28 cellular contexts compared by ENCODE assay signal in the genomic region with DNA sequence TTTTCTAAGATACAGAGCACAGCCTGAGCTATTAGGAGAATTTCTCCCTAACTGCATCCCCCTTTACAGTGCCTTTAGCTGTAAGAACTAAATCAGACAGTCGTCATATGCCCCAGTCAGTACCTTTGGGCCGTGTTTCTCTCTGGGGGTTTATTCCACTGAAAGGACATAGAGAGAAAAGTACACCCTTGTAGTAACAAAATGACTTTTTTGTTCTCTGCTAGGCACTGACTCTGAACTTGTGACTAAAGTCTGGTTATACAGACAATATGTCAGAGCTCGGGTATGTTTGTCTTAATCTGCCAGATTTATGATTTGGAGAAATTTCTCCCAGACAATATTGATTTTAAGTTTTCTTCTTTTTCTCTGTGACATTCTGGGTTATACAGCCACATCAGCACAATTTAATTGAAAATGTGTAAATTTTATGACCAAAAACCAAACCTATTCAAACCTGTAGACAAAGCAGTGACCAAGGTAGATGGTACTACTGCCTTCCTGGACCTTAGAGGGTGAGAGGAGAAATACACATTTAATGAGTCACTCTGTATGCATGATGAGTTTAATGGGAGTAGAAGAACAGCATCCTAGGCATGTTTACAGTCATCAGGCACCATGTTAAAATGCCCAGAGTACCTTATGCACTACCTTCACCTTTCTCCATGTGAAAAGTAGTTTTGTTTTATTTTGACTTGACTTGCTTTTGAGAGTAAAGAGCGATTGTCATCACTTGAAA.
DNase-seq lines count a peak whose midpoint lies in the region; ATAC-seq, FAIRE-seq and TF ChIP-seq lines count a peak whose summit lies in the region.
"Had no signal": no experiment of that assay in that cellular context is flagged by ENCODE, and none has a peak within 500 bp of the region (broad histone marks: within the 10 kb centered on the region; RNA-seq: fewer than 3 reads in every experiment).

No MANE protein-coding gene starts in this region.

- H3K4me2 ChIP-seq in HepG2 (ENCODE audit: low read depth, low read length) = no peak overlapping the region

- H3K36me3 ChIP-seq in HepG2 (replicated peaks in 1 of 2; ENCODE audit: control insufficient read depth in 1 of 2, insufficient read depth in 2 of 2, low read length in 2 of 2) (no peaks in the 10 kb centered on the region), right lobe of liver (no peaks in the 10 kb centered on the region), gastroesophageal sphincter (no peaks in the 10 kb centered on the region)
- H3K36me3 ChIP-seq: cardiac muscle cell, spleen, uterus had no signal

- no peak overlapping the region for H3K27ac ChIP-seq in HepG2 (ENCODE audit: extremely low read length, insufficient read depth, low read length)
- H3K27ac ChIP-seq in right lobe of liver = no peak overlapping the region
- H3K27ac ChIP-seq in gastroesophageal sphincter = no peak overlapping the region
- H3K27ac ChIP-seq: cardiac muscle cell, SK-N-MC, spleen, uterus had no signal

- H2AFZ ChIP-seq in HepG2 (ENCODE audit: low read length) = no peak overlapping the region

- no peak for TF ChIP-seq CTCF in HepG2 (CRISPR knock-in tag; IDR thresholded peaks at IDR 0.05)
- no peak for TF ChIP-seq CTCF in right lobe of liver (IDR thresholded peaks at IDR 0.05)
- no peak for TF ChIP-seq CTCF in astrocyte of the spinal cord (IDR thresholded peaks at IDR 0.05; ENCODE audit: low read depth, low read length)
- TF ChIP-seq CTCF in gastroesophageal sphincter (IDR thresholded peaks at IDR 0.05) = no peak

- H3K9me3 ChIP-seq in HepG2 (ENCODE audit: low read length) = no peaks in the 10 kb centered on the region
- H3K9me3 ChIP-seq in right lobe of liver = no peaks in the 10 kb centered on the region
- H3K9me3 ChIP-seq in gastroesophageal sphincter = no peaks in the 10 kb centered on the region
- H3K9me3 ChIP-seq: spleen, uterus had no signal

- no peaks in the 10 kb centered on the region for H3K4me1 ChIP-seq in HepG2 (ENCODE audit: insufficient read depth, low read length)
- peaks cover 0 to 29% (median 10%) of the 10 kb centered on the region in 4 donors for H3K4me1 ChIP-seq in right lobe of liver
- no peaks in the 10 kb centered on the region for H3K4me1 ChIP-seq in gastroesophageal sphincter
- H3K4me1 ChIP-seq: spleen, uterus had no signal

- TF ChIP-seq POLR2A in HepG2 (IDR thresholded peaks at IDR 0.05; ENCODE audit: insufficient read depth in 1 of 2, low read depth in 2 of 2, low read length in 2 of 2) = no peak
- TF ChIP-seq POLR2A in right lobe of liver (IDR thresholded peaks at IDR 0.05) = no peak
- no peak for TF ChIP-seq POLR2A in gastroesophageal sphincter (IDR thresholded peaks at IDR 0.05)

- DNase-seq in HepG2 (ENCODE audit: low spot score) = no peak
- DNase-seq in right lobe of liver = no peak
- DNase-seq in astrocyte of the spinal cord (ENCODE audit: low read depth, low spot score) = peak; percentile 38
- DNase-seq in kidney tubule cell (ENCODE audit: low spot score) = peak; percentile 81
- no peak for DNase-seq in activated T-cell treated with anti-CD3 and anti-CD28 coated beads, Interleukin-2, amount 50 U/mL, for 1 hour
- no peak for DNase-seq in NCI-H146 treated with DMSO at 0.1 percent for 48 hours (lab: John Stamatoyannopoulos, UW; ENCODE audit: unreplicated experiment)
- DNase-seq: activated CD4-positive, CD25-positive, alpha-beta regulatory T cell; activated CD8-positive, alpha-beta T cell treated with anti-CD3 and anti-CD28 coated beads for 36 hours; CD4-positive, CD25-positive, alpha-beta regulatory T cell; DMS 273 treated with DMSO at 0.1 percent for 48 hours; GDM1; glutamatergic neuron; H9; immature natural killer cell; naive thymus-derived CD4-positive, alpha-beta T cell; NCI-H1436; NCI-H2171 treated with DMSO at 0.1 percent for 48 hours; NCI-H748 treated with DMSO at 0.1 percent for 48 hours; posterior cingulate gyrus; spleen; stimulated activated CD8-positive, alpha-beta memory T cell treated with anti-CD3 and anti-CD28 coated beads, Interleukin-4, amount 100 ng/mL, for 48 hours; T-helper 9 cell; uterus had no signal

- TF ChIP-seq EP300 in HepG2 (IDR thresholded peaks at IDR 0.05; ENCODE audit: low read depth in 2 of 2, low read length in 2 of 2) (no peak), HepG2 (CRISPR knock-in tag; IDR thresholded peaks at IDR 0.05; ENCODE audit: borderline replicate concordance) (no peak), gastroesophageal sphincter (IDR thresholded peaks at IDR 0.05) (no peak)

- 34% methylated on average over 4 of the region's 4 CpGs for WGBS in HepG2 (ENCODE audit: low lambda C conversion rate)
- WGBS in right lobe of liver (ENCODE audit: insufficient coverage, low coverage, low lambda C conversion rate, missing lambda C conversion rate) = 75% methylated on average over 4 of the region's 4 CpGs
- 64 to 84% methylated on average over 4 of the region's 4 CpGs for WGBS in gastroesophageal sphincter (ENCODE audit: low coverage in 1 of 2), 2 donors

- FAIRE-seq in HepG2 (lab: Jason Lieb, UNC) = no peak

- intact Hi-C loops in HepG2 (cut with micrococcal nuclease; ENCODE audit: unreplicated experiment) = no loop called here
- intact Hi-C loops in right lobe of liver (cut with DNase I) = no loop called here

- no TSS peak for BruUV-seq in HepG2 (replicated peaks; lab: Mats Ljungman, UMichigan)

- CTCF ChIA-PET in HepG2 (lab: Yijun Ruan, JAX; ENCODE audit: low intra/inter-chr PET ratio, low total read pairs) = no interaction called here

- no peaks in the 10 kb centered on the region for H3K27me3 ChIP-seq in HepG2 (ENCODE audit: control insufficient read depth in 1 of 2, insufficient read depth in 2 of 2, low read length in 2 of 2)
- no peaks in the 10 kb centered on the region for H3K27me3 ChIP-seq in right lobe of liver
- H3K27me3 ChIP-seq in gastroesophageal sphincter = no peaks in the 10 kb centered on the region
- H3K27me3 ChIP-seq: cardiac muscle cell, spleen, uterus had no signal

- POLR2A ChIA-PET in HepG2 (lab: Yijun Ruan, JAX) = no interaction called here

- in situ Hi-C loops in HepG2 (cut with HindIII; ENCODE audit: extremely low pct_ligation_motif_present, low pct_unique_long_range_greater_than_20kb) (no loop called here), astrocyte of the spinal cord (cut with HindIII; ENCODE audit: low sequenced_read_pairs) (no loop called here)

- H3K9ac ChIP-seq in HepG2 (ENCODE audit: insufficient read depth, low read depth, low read length) = no peak overlapping the region

- ATAC-seq in HepG2 (no peak), right lobe of liver (no peak), gastroesophageal sphincter (no peak)
- no peak for ATAC-seq in activated CD4-positive, CD25-positive, alpha-beta regulatory T cell treated with anti-CD3 and anti-CD28 coated beads, Interleukin-2, amount 50 U/mL, for 24 hours
- ATAC-seq: activated CD8-positive, alpha-beta T cell treated with anti-CD3 and anti-CD28 coated beads for 36 hours; esophagus mucosa; naive thymus-derived CD4-positive, alpha-beta T cell had no signal

- no peak for TF ChIP-seq RAD21 in HepG2 (CRISPR knock-in tag; IDR thresholded peaks at IDR 0.05)

- H3K79me2 ChIP-seq in HepG2 (ENCODE audit: insufficient read depth, low read length) = no peaks in the 10 kb centered on the region

- H4K20me1 ChIP-seq in HepG2 (ENCODE audit: insufficient read depth, low read length) = no peaks in the 10 kb centered on the region

- H3K4me3 ChIP-seq in HepG2 (replicated peaks in 1 of 3; ENCODE audit: insufficient read depth in 1 of 3, low read depth in 2 of 3, low read length in 3 of 3) = no peak overlapping the region
- H3K4me3 ChIP-seq in right lobe of liver = no peak overlapping the region
- H3K4me3 ChIP-seq in astrocyte of the spinal cord (ENCODE audit: low read depth, low read length) = no peak overlapping the region
- no peak overlapping the region for H3K4me3 ChIP-seq in gastroesophageal sphincter
- H3K4me3 ChIP-seq: cardiac muscle cell, SK-N-MC, spleen, uterus had no signal

TF ChIP-seq in HepG2, 621 proteins besides CTCF, POLR2A, EP300 and RAD21:
- TF ChIP-seq MAFK (conservative IDR thresholded peaks at IDR 0.05 in 1 of 2, IDR thresholded peaks at IDR 0.05 in 1 of 2; ENCODE audit: low read length in 2 of 2) (peak; percentile 31 to 66; a peak in 2 of 4 replicates), MAFF (IDR thresholded peaks at IDR 0.05; ENCODE audit: low read depth, low read length) (peak; percentile 58; the same call in 1 of the 2 replicates), KDM5A (IDR thresholded peaks at IDR 0.05; ENCODE audit: borderline replicate concordance, low read length) (no peak)

Comparison
In these comparisons a context has a peak if more than half of its experiments do, and no peak if none do; other contexts are left out.
1. DNase-seq: peak in astrocyte of the spinal cord (single experiment) and kidney tubule cell (single experiment); none in HepG2 (single experiment), right lobe of liver (0 of 3), activated T-cell treated with anti-CD3 and anti-CD28 coated beads, Interleukin-2, amount 50 U/mL, for 1 hour (single experiment) and NCI-H146 treated with DMSO at 0.1 percent for 48 hours (single experiment).